Comparison of ENCODE assay signal across 27 cellular contexts in genomic region chrX:129938081-129938480, GRCh38.
"Had no signal": no experiment of that assay in that cellular context is flagged by ENCODE, and none has a peak within 500 bp of the region (broad histone marks: within the 10 kb centered on the region; RNA-seq: fewer than 3 reads in every experiment).

No MANE protein-coding gene starts in this region.

- H3K9me3 ChIP-seq: breast epithelium, colonic mucosa, heart left ventricle, sigmoid colon, thyroid gland, upper lobe of right lung had no signal

- H3K27me3 ChIP-seq: colonic mucosa, sigmoid colon, thyroid gland, upper lobe of right lung had no signal

- H3K27me3 Mint-ChIP-seq: activated naive CD8-positive, alpha-beta T cell treated with anti-CD3 and anti-CD28 coated beads for 36 hours; effector memory CD8-positive, alpha-beta T cell; T-cell had no signal

- H3K27ac ChIP-seq: breast epithelium, colonic mucosa, dorsolateral prefrontal cortex, epithelial cell of prostate, heart left ventricle, parathyroid adenoma, sigmoid colon, thyroid gland, upper lobe of right lung, WERI-Rb-1 had no signal

- H3K27ac Mint-ChIP-seq: activated naive CD8-positive, alpha-beta T cell treated with anti-CD3 and anti-CD28 coated beads for 36 hours; activated T-helper 2 cell treated with anti-CD3 and anti-CD28 coated beads, Interferon-gamma antibody, Interleukin-2, Interleukin-4, amounts not matched to agents 10 μg/mL and 5 μg/mL and 100 μg/mL, durations not matched to agents 14 hours and 24 hours and 36 hours; memory B cell had no signal

- H3K4me3 Mint-ChIP-seq: activated naive CD8-positive, alpha-beta T cell treated with anti-CD3 and anti-CD28 coated beads for 36 hours; activated T-cell treated with anti-CD3 and anti-CD28 coated beads, Interleukin-2, amount 50 U/mL, for 4 hours; effector memory CD8-positive, alpha-beta T cell; memory B cell; natural killer cell treated with Interleukin-12 subunit alpha and Interleukin-12 subunit beta and Interleukin-15 and Interleukin-18, amount 100 ng/mL, for 72 hours; T-cell had no signal

- ATAC-seq: effector memory CD8-positive, alpha-beta T cell; heart left ventricle; left cardiac atrium; natural killer cell treated with Interleukin-12 subunit alpha and Interleukin-12 subunit beta and Interleukin-15 and Interleukin-18, amount 100 ng/mL, for 72 hours; upper lobe of right lung had no signal

- H3K4me3 ChIP-seq: breast epithelium, colonic mucosa, dorsolateral prefrontal cortex, heart left ventricle, sigmoid colon, smooth muscle cell, thyroid gland, upper lobe of right lung had no signal

- DNase-seq: activated CD4-positive, alpha-beta T cell treated with anti-CD3 and anti-CD28 coated beads for 1 hour; activated CD4-positive, alpha-beta T cell treated with anti-CD3 and anti-CD28 coated beads, Interleukin-2, amount 50 U/mL, for 1 hour; activated CD8-positive, alpha-beta memory T cell treated with anti-CD3 and anti-CD28 coated beads for 24 hours; activated CD8-positive, alpha-beta memory T cell treated with anti-CD3 and anti-CD28 coated beads, Interleukin-2, amount 50 U/mL, for 48 hours; activated naive CD4-positive, alpha-beta T cell treated with Interleukin-2 at 50 U/mL for 16 hours; activated naive CD8-positive, alpha-beta T cell treated with anti-CD3 and anti-CD28 coated beads for 36 hours; activated T-cell treated with anti-CD3 and anti-CD28 coated beads, Interleukin-2, amount 50 U/mL, for 4 hours; colonic mucosa; dorsolateral prefrontal cortex; effector memory CD8-positive, alpha-beta T cell; heart left ventricle; islet precursor cell; left cardiac atrium; sigmoid colon; stimulated activated CD4-positive, alpha-beta T cell treated with anti-CD3 and anti-CD28 coated beads, Interleukin-15, amount 100 ng/mL, for 24 hours; stimulated activated naive CD4-positive, alpha-beta T cell; T-cell; thyroid gland; upper lobe of right lung; WERI-Rb-1 had no signal

- H3K4me1 ChIP-seq: breast epithelium, colonic mucosa, parathyroid adenoma, sigmoid colon, thyroid gland, upper lobe of right lung had no signal

- H3K36me3 Mint-ChIP-seq: activated naive CD8-positive, alpha-beta T cell treated with anti-CD3 and anti-CD28 coated beads for 36 hours; memory B cell; natural killer cell treated with Interleukin-12 subunit alpha and Interleukin-12 subunit beta and Interleukin-15 and Interleukin-18, amount 100 ng/mL, for 72 hours; T-cell had no signal

- H3K36me3 ChIP-seq: breast epithelium, colonic mucosa, heart left ventricle, sigmoid colon, thyroid gland, upper lobe of right lung, WERI-Rb-1 had no signal

- H3K9me3 Mint-ChIP-seq: activated naive CD8-positive, alpha-beta T cell treated with anti-CD3 and anti-CD28 coated beads for 36 hours; activated T-cell treated with anti-CD3 and anti-CD28 coated beads, Interleukin-2, amount 50 U/mL, for 4 hours; activated T-helper 2 cell treated with anti-CD3 and anti-CD28 coated beads, Interferon-gamma antibody, Interleukin-2, Interleukin-4, amounts not matched to agents 10 μg/mL and 5 μg/mL and 100 μg/mL, durations not matched to agents 14 hours and 24 hours and 36 hours; effector memory CD8-positive, alpha-beta T cell; memory B cell; natural killer cell treated with Interleukin-12 subunit alpha and Interleukin-12 subunit beta and Interleukin-15 and Interleukin-18, amount 100 ng/mL, for 72 hours; T-cell had no signal

- H3K9ac ChIP-seq: parathyroid adenoma had no signal
